Comparison of ENCODE assay signal across 8 cellular contexts in genomic region chr22:44180706-44181032, GRCh38. TPM values are rescaled to one million over a fixed set of nuclear protein-coding genes. Genes with fewer than 3 reads are reported as not detected.
DNase-seq lines count a peak whose midpoint lies in the region; ATAC-seq and TF ChIP-seq lines count a peak whose summit lies in the region.

PARVG (plus strand) TSS chr22:44180925; CDS start chr22:44183330, 2,405 bp downstream.

- H3K27ac ChIP-seq in lung (ENCODE audit: low read depth in 1 of 2, low read length in 1 of 2) (peak within 1 kb of the TSS in 1 of 2 donors; percentile 83), aorta (ENCODE audit: low read depth in 1 of 2, low read length in 2 of 2) (no peak within 1 kb of the TSS), thyroid gland (no peak within 1 kb of the TSS)

- H3K27ac Mint-ChIP-seq in activated T-cell treated with anti-CD3 and anti-CD28 coated beads, Interleukin-2, amount 50 U/mL, for 72 hours = peak within 1 kb of the TSS; percentile 80

- peak; percentile 61 for ATAC-seq in HG03520 (IDR thresholded peaks at IDR 0.05; ENCODE audit: unreplicated experiment)
- peak; percentile 33 to 34 for ATAC-seq in activated T-cell treated with anti-CD3 and anti-CD28 coated beads, Interleukin-2, amount 50 U/mL, for 72 hours (replicated peaks in 1 of 2)
- ATAC-seq in lung (ENCODE audit: insufficient read depth, low FRiP score) = no peak
- ATAC-seq in aorta (ENCODE audit: low FRiP score) = no peak

- peak; percentile 21 to 53 for DNase-seq in activated T-cell treated with anti-CD3 and anti-CD28 coated beads, Interleukin-2, amount 50 U/mL, for 72 hours
- DNase-seq in lung (ENCODE audit: low spot score) (no peak), aorta (no peak), GOT3 (lab: John Stamatoyannopoulos, UW) (no peak), T1000 (lab: John Stamatoyannopoulos, UW) (no peak), thyroid gland (no peak)

- WGBS in lung, 2 donors = 29 to 44% methylated on average over 5 of the region's 5 CpGs
- 76 to 83% methylated on average over 5 of the region's 5 CpGs for WGBS in aorta, 2 donors
- WGBS in thyroid gland, 2 donors = 63 to 66% methylated on average over 5 of the region's 5 CpGs

- H3K36me3 ChIP-seq in lung (ENCODE audit: control insufficient read depth in 2 of 2, insufficient read depth in 2 of 2, low read length in 2 of 2) = no peaks in the 10 kb centered on the region
- H3K36me3 ChIP-seq in aorta (ENCODE audit: control insufficient read depth in 1 of 2, insufficient read depth in 2 of 2, low read length in 1 of 2) = no peaks in the 10 kb centered on the region
- no peaks in the 10 kb centered on the region for H3K36me3 ChIP-seq in thyroid gland

- H3K4me3 Mint-ChIP-seq in activated T-cell treated with anti-CD3 and anti-CD28 coated beads, Interleukin-2, amount 50 U/mL, for 72 hours = peak within 1 kb of the TSS; percentile 79 to 85

- intact Hi-C loops in aorta (cut with DNase I) = no loop called here
- intact Hi-C loops in thyroid gland (cut with DNase I) = no loop called here

- H3K9me3 Mint-ChIP-seq in activated T-cell treated with anti-CD3 and anti-CD28 coated beads, Interleukin-2, amount 50 U/mL, for 72 hours = no peaks in the 10 kb centered on the region

- peak; percentile 26 for TF ChIP-seq POLR2A in GM19099 (IDR thresholded peaks at IDR 0.05; ENCODE audit: extremely low read depth, insufficient read length, low read depth)
- TF ChIP-seq POLR2A in thyroid gland (IDR thresholded peaks at IDR 0.05) = no peak

- H3K4me1 Mint-ChIP-seq in activated T-cell treated with anti-CD3 and anti-CD28 coated beads, Interleukin-2, amount 50 U/mL, for 72 hours (ENCODE audit: low read depth) = peaks cover 26% of the 10 kb centered on the region

- H3K27me3 ChIP-seq in lung (ENCODE audit: control insufficient read depth, insufficient read depth) (no peaks in the 10 kb centered on the region), aorta (ENCODE audit: control insufficient read depth in 1 of 2, insufficient read depth in 2 of 2, low read length in 1 of 2) (no peaks in the 10 kb centered on the region), thyroid gland (no peaks in the 10 kb centered on the region)

- TF ChIP-seq CTCF in lung (IDR thresholded peaks at IDR 0.05; ENCODE audit: control extremely low read depth, extremely low read depth) (no peak), thyroid gland (IDR thresholded peaks at IDR 0.05) (no peak)

- peaks cover 0 to 3% of the 10 kb centered on the region in 2 donors for H3K9me3 ChIP-seq in lung (ENCODE audit: control insufficient read depth in 2 of 2, insufficient read depth in 1 of 2, low read length in 1 of 2)
- H3K9me3 ChIP-seq in aorta (ENCODE audit: control insufficient read depth, low read length) = no peaks in the 10 kb centered on the region
- H3K9me3 ChIP-seq in thyroid gland = no peaks in the 10 kb centered on the region

- peaks cover 0 to 4% of the 10 kb centered on the region in 2 donors for H3K4me1 ChIP-seq in lung (ENCODE audit: control insufficient read depth in 2 of 2, insufficient read depth in 2 of 2, low read length in 2 of 2)
- no peaks in the 10 kb centered on the region for H3K4me1 ChIP-seq in aorta (ENCODE audit: control insufficient read depth in 1 of 2, insufficient read depth in 2 of 2, low read length in 2 of 2)
- no peaks in the 10 kb centered on the region for H3K4me1 ChIP-seq in thyroid gland

- peaks cover 0 to 2% of the 10 kb centered on the region in 2 donors for H3K36me3 Mint-ChIP-seq in activated T-cell treated with anti-CD3 and anti-CD28 coated beads, Interleukin-2, amount 50 U/mL, for 72 hours (ENCODE audit: insufficient read depth in 2 of 2)

- no peaks in the 10 kb centered on the region for H3K27me3 Mint-ChIP-seq in activated T-cell treated with anti-CD3 and anti-CD28 coated beads, Interleukin-2, amount 50 U/mL, for 72 hours (ENCODE audit: low read depth)

- H3K4me3 ChIP-seq in lung = no peak within 1 kb of the TSS
- H3K4me3 ChIP-seq in aorta (ENCODE audit: low read length in 2 of 2) = no peak within 1 kb of the TSS
- H3K4me3 ChIP-seq in thyroid gland (replicated peaks in 1 of 3) = no peak within 1 kb of the TSS

RNA-seq across cellular contexts. Expression of gene PARVG, which starts in this region (rescaled TPM):
- 10 to 100 TPM; 74.9 to 81.5 TPM for total RNA-seq in activated T-cell treated with anti-CD3 and anti-CD28 coated beads, Interleukin-2, amount 50 U/mL, for 72 hours
- 10 to 100 TPM; 20.4 to 49.6 TPM for total RNA-seq in lung
- polyA plus RNA-seq in lung = 10 to 100 TPM; 47.7 to 67.4 TPM
- total RNA-seq in aorta = 10 to 100 TPM; 15.2 to 29.7 TPM
- 10 to 100 TPM in 1 of 2 donors, 1 to 10 TPM in 1; 3.5 to 17.5 TPM for polyA plus RNA-seq in aorta
- 1 to 10 TPM; 2.4 to 7.1 (median 5.5) TPM for total RNA-seq in thyroid gland

Comparison
In these comparisons a context has a peak if more than half of its experiments do, and no peak if none do; other contexts are left out.
1. ATAC-seq: peak in HG03520 (single experiment) and activated T-cell treated with anti-CD3 and anti-CD28 coated beads, Interleukin-2, amount 50 U/mL, for 72 hours (2 of 2); none in lung (single experiment) and aorta (single experiment).
2. DNase-seq: peak in activated T-cell treated with anti-CD3 and anti-CD28 coated beads, Interleukin-2, amount 50 U/mL, for 72 hours (2 of 2); none in lung (single experiment), aorta (0 of 2), GOT3 (single experiment), T1000 (single experiment) and thyroid gland (0 of 2).